ENCODE assay signal across 1 cellular context in the genomic region with DNA sequence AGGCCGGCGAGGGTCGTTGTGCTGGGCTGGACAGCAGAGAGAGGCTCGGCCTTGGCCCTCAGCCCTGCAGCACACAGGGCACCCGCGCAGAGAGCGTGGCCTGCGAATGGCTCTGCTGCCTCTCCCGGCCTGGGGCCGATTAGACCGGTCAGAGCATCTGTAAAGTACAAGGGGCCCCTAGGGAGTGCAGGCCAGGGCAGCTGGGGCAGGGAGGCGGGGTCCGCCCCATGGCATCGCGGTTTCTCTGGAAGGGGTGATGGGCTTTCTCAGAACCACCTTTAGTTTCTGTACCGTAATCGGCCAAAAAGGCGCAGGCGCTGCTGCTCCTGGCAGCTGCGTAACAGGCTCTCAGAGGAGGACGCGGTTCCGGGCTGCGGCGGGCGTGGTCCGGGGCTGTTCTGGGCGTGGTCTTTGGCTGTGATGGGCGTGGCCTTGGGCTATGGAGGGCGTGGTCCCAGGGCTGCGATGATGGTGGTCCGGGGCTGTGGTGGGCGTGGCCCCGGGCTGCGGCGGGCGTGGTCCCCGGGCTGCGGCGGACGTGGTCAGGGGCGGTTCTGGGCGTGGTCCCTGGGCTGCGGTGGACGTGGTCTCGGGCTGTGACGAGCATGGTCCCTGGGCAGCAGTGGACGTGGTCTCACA.
TF ChIP-seq lines count a peak whose summit lies in the region.

No MANE protein-coding gene starts in this region.

TF ChIP-seq in GM12878, 131 proteins besides CTCF, POLR2A, EP300 and RAD21 (continued from another document):
- TF ChIP-seq, protein P1, sequence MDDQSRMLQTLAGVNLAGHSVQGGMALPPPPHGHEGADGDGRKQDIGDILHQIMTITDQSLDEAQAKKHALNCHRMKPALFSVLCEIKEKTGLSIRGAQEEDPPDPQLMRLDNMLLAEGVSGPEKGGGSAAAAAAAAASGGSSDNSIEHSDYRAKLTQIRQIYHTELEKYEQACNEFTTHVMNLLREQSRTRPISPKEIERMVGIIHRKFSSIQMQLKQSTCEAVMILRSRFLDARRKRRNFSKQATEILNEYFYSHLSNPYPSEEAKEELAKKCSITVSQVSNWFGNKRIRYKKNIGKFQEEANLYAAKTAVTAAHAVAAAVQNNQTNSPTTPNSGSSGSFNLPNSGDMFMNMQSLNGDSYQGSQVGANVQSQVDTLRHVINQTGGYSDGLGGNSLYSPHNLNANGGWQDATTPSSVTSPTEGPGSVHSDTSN (IDR thresholded peaks at IDR 0.05; ENCODE audit: insufficient replicate concordance, low read depth, low read length): peak; percentile 64
- no peak for TF ChIP-seq TAF1 (IDR thresholded peaks at IDR 0.05; ENCODE audit: borderline replicate concordance, low read depth, low read length)
- TF ChIP-seq, protein P2, sequence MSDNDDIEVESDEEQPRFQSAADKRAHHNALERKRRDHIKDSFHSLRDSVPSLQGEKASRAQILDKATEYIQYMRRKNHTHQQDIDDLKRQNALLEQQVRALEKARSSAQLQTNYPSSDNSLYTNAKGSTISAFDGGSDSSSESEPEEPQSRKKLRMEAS (IDR thresholded peaks at IDR 0.05; ENCODE audit: low read depth, low read length): no peak
- TF ChIP-seq SP1 (IDR thresholded peaks at IDR 0.05; ENCODE audit: low read depth, low read length): peak; percentile 68
- TF ChIP-seq IKZF1 (conservative IDR thresholded peaks at IDR 0.05): 0 out of 2 replicates have a peak, but pooled peaks have one; percentile 10
- no peak for TF ChIP-seq NR2C2 (IDR thresholded peaks at IDR 0.05; ENCODE audit: borderline replicate concordance, control insufficient read depth, insufficient read length, low read depth)
- TF ChIP-seq, protein P3, sequence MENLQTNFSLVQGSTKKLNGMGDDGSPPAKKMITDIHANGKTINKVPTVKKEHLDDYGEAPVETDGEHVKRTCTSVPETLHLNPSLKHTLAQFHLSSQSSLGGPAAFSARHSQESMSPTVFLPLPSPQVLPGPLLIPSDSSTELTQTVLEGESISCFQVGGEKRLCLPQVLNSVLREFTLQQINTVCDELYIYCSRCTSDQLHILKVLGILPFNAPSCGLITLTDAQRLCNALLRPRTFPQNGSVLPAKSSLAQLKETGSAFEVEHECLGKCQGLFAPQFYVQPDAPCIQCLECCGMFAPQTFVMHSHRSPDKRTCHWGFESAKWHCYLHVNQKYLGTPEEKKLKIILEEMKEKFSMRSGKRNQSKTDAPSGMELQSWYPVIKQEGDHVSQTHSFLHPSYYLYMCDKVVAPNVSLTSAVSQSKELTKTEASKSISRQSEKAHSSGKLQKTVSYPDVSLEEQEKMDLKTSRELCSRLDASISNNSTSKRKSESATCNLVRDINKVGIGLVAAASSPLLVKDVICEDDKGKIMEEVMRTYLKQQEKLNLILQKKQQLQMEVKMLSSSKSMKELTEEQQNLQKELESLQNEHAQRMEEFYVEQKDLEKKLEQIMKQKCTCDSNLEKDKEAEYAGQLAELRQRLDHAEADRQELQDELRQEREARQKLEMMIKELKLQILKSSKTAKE (IDR thresholded peaks at IDR 0.05; ENCODE audit: low read depth, poor library complexity, severe bottlenecking): no peak
- TF ChIP-seq TCF7 (IDR thresholded peaks at IDR 0.05; ENCODE audit: borderline replicate concordance): no peak
- no peak for TF ChIP-seq ZNF384 (IDR thresholded peaks at IDR 0.05; ENCODE audit: borderline replicate concordance, low read depth, low read length)
- 0 out of 2 replicates have a peak, but pooled peaks have one; percentile 33 for TF ChIP-seq NR2F1 (conservative IDR thresholded peaks at IDR 0.05)
- TF ChIP-seq ETV6 (conservative IDR thresholded peaks at IDR 0.05 in 1 of 2, IDR thresholded peaks at IDR 0.05 in 1 of 2; ENCODE audit: borderline replicate concordance in 1 of 2, low read depth in 1 of 2): no peak
- no peak for TF ChIP-seq PAX8 (IDR thresholded peaks at IDR 0.05)
- TF ChIP-seq, protein P4, sequence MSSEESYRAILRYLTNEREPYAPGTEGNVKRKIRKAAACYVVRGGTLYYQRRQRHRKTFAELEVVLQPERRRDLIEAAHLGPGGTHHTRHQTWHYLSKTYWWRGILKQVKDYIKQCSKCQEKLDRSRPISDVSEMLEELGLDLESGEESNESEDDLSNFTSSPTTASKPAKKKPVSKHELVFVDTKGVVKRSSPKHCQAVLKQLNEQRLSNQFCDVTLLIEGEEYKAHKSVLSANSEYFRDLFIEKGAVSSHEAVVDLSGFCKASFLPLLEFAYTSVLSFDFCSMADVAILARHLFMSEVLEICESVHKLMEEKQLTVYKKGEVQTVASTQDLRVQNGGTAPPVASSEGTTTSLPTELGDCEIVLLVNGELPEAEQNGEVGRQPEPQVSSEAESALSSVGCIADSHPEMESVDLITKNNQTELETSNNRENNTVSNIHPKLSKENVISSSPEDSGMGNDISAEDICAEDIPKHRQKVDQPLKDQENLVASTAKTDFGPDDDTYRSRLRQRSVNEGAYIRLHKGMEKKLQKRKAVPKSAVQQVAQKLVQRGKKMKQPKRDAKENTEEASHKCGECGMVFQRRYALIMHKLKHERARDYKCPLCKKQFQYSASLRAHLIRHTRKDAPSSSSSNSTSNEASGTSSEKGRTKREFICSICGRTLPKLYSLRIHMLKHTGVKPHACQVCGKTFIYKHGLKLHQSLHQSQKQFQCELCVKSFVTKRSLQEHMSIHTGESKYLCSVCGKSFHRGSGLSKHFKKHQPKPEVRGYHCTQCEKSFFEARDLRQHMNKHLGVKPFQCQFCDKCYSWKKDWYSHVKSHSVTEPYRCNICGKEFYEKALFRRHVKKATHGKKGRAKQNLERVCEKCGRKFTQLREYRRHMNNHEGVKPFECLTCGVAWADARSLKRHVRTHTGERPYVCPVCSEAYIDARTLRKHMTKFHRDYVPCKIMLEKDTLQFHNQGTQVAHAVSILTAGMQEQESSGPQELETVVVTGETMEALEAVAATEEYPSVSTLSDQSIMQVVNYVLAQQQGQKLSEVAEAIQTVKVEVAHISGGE (CRISPR knock-in tag; IDR thresholded peaks at IDR 0.05): no peak
- no peak for TF ChIP-seq RB1 (IDR thresholded peaks at IDR 0.05; ENCODE audit: borderline replicate concordance)
- peak; percentile 30; the same call in 1 of the 2 replicates for TF ChIP-seq NRF1 (conservative IDR thresholded peaks at IDR 0.05; ENCODE audit: low read depth, low read length)
- TF ChIP-seq, protein P5, sequence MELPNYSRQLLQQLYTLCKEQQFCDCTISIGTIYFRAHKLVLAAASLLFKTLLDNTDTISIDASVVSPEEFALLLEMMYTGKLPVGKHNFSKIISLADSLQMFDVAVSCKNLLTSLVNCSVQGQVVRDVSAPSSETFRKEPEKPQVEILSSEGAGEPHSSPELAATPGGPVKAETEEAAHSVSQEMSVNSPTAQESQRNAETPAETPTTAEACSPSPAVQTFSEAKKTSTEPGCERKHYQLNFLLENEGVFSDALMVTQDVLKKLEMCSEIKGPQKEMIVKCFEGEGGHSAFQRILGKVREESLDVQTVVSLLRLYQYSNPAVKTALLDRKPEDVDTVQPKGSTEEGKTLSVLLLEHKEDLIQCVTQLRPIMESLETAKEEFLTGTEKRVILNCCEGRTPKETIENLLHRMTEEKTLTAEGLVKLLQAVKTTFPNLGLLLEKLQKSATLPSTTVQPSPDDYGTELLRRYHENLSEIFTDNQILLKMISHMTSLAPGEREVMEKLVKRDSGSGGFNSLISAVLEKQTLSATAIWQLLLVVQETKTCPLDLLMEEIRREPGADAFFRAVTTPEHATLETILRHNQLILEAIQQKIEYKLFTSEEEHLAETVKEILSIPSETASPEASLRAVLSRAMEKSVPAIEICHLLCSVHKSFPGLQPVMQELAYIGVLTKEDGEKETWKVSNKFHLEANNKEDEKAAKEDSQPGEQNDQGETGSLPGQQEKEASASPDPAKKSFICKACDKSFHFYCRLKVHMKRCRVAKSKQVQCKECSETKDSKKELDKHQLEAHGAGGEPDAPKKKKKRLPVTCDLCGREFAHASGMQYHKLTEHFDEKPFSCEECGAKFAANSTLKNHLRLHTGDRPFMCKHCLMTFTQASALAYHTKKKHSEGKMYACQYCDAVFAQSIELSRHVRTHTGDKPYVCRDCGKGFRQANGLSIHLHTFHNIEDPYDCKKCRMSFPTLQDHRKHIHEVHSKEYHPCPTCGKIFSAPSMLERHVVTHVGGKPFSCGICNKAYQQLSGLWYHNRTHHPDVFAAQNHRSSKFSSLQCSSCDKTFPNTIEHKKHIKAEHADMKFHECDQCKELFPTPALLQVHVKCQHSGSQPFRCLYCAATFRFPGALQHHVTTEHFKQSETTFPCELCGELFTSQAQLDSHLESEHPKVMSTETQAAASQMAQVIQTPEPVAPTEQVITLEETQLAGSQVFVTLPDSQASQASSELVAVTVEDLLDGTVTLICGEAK (IDR thresholded peaks at IDR 0.05; ENCODE audit: borderline replicate concordance): peak; percentile 46; the same call in 1 of the 2 replicates
- peak; percentile 87 for TF ChIP-seq MEF2B (IDR thresholded peaks at IDR 0.05; ENCODE audit: partially characterized antibody, poor library complexity, severe bottlenecking)
- no peak for TF ChIP-seq RCOR1 (conservative IDR thresholded peaks at IDR 0.05; ENCODE audit: low read depth, low read length)
- TF ChIP-seq RUNX3 (IDR thresholded peaks at IDR 0.05; ENCODE audit: low read length): no peak
- peak in 1 of 2 experiments; percentile 8; a peak in 1 of 4 replicates for TF ChIP-seq BHLHE40 (IDR thresholded peaks at IDR 0.05; ENCODE audit: borderline replicate concordance in 1 of 2, low read depth in 2 of 2, low read length in 1 of 2)
- TF ChIP-seq, protein P6, sequence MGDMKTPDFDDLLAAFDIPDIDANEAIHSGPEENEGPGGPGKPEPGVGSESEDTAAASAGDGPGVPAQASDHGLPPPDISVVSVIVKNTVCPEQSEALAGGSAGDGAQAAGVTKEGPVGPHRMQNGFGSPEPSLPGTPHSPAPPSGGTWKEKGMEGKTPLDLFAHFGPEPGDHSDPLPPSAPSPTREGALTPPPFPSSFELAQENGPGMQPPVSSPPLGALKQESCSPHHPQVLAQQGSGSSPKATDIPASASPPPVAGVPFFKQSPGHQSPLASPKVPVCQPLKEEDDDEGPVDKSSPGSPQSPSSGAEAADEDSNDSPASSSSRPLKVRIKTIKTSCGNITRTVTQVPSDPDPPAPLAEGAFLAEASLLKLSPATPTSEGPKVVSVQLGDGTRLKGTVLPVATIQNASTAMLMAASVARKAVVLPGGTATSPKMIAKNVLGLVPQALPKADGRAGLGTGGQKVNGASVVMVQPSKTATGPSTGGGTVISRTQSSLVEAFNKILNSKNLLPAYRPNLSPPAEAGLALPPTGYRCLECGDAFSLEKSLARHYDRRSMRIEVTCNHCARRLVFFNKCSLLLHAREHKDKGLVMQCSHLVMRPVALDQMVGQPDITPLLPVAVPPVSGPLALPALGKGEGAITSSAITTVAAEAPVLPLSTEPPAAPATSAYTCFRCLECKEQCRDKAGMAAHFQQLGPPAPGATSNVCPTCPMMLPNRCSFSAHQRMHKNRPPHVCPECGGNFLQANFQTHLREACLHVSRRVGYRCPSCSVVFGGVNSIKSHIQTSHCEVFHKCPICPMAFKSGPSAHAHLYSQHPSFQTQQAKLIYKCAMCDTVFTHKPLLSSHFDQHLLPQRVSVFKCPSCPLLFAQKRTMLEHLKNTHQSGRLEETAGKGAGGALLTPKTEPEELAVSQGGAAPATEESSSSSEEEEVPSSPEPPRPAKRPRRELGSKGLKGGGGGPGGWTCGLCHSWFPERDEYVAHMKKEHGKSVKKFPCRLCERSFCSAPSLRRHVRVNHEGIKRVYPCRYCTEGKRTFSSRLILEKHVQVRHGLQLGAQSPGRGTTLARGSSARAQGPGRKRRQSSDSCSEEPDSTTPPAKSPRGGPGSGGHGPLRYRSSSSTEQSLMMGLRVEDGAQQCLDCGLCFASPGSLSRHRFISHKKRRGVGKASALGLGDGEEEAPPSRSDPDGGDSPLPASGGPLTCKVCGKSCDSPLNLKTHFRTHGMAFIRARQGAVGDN (IDR thresholded peaks at IDR 0.05): no peak
- no peak for TF ChIP-seq ZNF217 (IDR thresholded peaks at IDR 0.05)
- TF ChIP-seq SREBF2 (IDR thresholded peaks at IDR 0.05; ENCODE audit: low read length): no peak
- TF ChIP-seq TBL1XR1 (IDR thresholded peaks at IDR 0.05; ENCODE audit: low read depth, low read length): no peak
- TF ChIP-seq HDAC2 (IDR thresholded peaks at IDR 0.05): no peak
- TF ChIP-seq HDGF (IDR thresholded peaks at IDR 0.05): 0 out of 2 replicates have a peak, but pooled peaks have one; percentile 45
TF ChIP-seq in GM12878: peak in this region for 12.
